ENCODE assay signal across 8 cellular contexts in genomic region chr17:38868095-38868967, GRCh38. TPM values are rescaled to one million over a fixed set of nuclear protein-coding genes. Genes with fewer than 3 reads are reported as not detected.
DNase-seq lines count a peak whose midpoint lies in the region; ATAC-seq and TF ChIP-seq lines count a peak whose summit lies in the region.

No MANE protein-coding gene starts in this region.

- peak overlapping the region; percentile 99 for H3K9ac ChIP-seq in mesenchymal stem cell (ENCODE audit: low read length)

- H2AFZ ChIP-seq in OCI-LY7 (ENCODE audit: low read length) (peak overlapping the region; percentile 40), mesenchymal stem cell (ENCODE audit: low read depth, low read length) (no peak overlapping the region)

- H3K36me3 Mint-ChIP-seq in activated T-cell treated with anti-CD3 and anti-CD28 coated beads, Interleukin-2, amount 50 U/mL, for 72 hours (ENCODE audit: insufficient read depth in 2 of 2), result peaks cover 5 to 10% of the 10 kb centered on the region in 2 donors
- peaks cover 3% of the 10 kb centered on the region for H3K36me3 Mint-ChIP-seq in type B pancreatic cell

- H3K27ac ChIP-seq in OCI-LY7 (ENCODE audit: low read depth, low read length, poor library complexity, severe bottlenecking) (peak overlapping the region; percentile 91), mesenchymal stem cell (ENCODE audit: low read length, poor library complexity, severe bottlenecking) (peak overlapping the region; percentile 96)

- no peaks in the 10 kb centered on the region for H3K79me1 ChIP-seq in mesenchymal stem cell (replicated peaks; ENCODE audit: low read length, poor library complexity, severe bottlenecking)

- H3K27me3 ChIP-seq in mesenchymal stem cell (ENCODE audit: control insufficient read depth in 1 of 2, insufficient read depth in 1 of 2, low read length in 2 of 2), result no peaks in the 10 kb centered on the region

- H3K4ac ChIP-seq in mesenchymal stem cell (ENCODE audit: low read depth in 1 of 2, low read length in 2 of 2), result peak overlapping the region in 1 of 2 experiments; percentile 66

- DNase-seq in activated T-cell treated with anti-CD3 and anti-CD28 coated beads, Interleukin-2, amount 50 U/mL, for 72 hours, result peak in 1 of 2 donors; percentile 27
- no peak for DNase-seq in activated T-cell treated with anti-CD3 and anti-CD28 coated beads, Interleukin-2, amount 50 U/mL, for 48 hours
- peak; percentile 83 for DNase-seq in OCI-LY7 (ENCODE audit: low spot score)
- DNase-seq in dermis blood vessel endothelial cell, result peak; percentile 36
- peak; percentile 75 for DNase-seq in mesenchymal stem cell
- DNase-seq in type B pancreatic cell (ENCODE audit: extremely low spot score, unreplicated experiment), result no peak
- DNase-seq in MV-4-11 (lab: John Stamatoyannopoulos, UW), result no peak
- no peak for DNase-seq in LoVo (ENCODE audit: low spot score)

- H3K9me3 Mint-ChIP-seq in activated T-cell treated with anti-CD3 and anti-CD28 coated beads, Interleukin-2, amount 50 U/mL, for 72 hours, result no peaks in the 10 kb centered on the region
- H3K9me3 Mint-ChIP-seq in type B pancreatic cell, result no peaks in the 10 kb centered on the region

- no peak for TF ChIP-seq CTCF in OCI-LY7 (conservative IDR thresholded peaks at IDR 0.05; ENCODE audit: low read length)
- TF ChIP-seq CTCF in type B pancreatic cell (conservative IDR thresholded peaks at IDR 0.05), result no peak

- H3K79me2 ChIP-seq in OCI-LY7 (ENCODE audit: insufficient read depth, low read depth, low read length), result peaks cover 32% of the 10 kb centered on the region

- intact Hi-C loops in OCI-LY7 (cut with micrococcal nuclease; ENCODE audit: unreplicated experiment), result loop anchor here (1.0 to 5.0 kb wide), 5 partner anchors 15 to 286 kb away; partner anchors contain the start of genes FBXO47, PSMB3 and RPL23

- no peak overlapping the region for H3K14ac ChIP-seq in mesenchymal stem cell (ENCODE audit: low read length in 2 of 2)

- peak overlapping the region; percentile 64 for H4K8ac ChIP-seq in mesenchymal stem cell (ENCODE audit: low read length)

- H2BK120ac ChIP-seq in mesenchymal stem cell (ENCODE audit: low read depth, low read length), result peak overlapping the region; percentile 91

- WGBS in mesenchymal stem cell, result under 1% methylated on average over 23 of the region's 25 CpGs

- H3K9me2 ChIP-seq in OCI-LY7 (ENCODE audit: insufficient read depth, low read length), result no peaks in the 10 kb centered on the region

- CTCF ChIA-PET in OCI-LY7 (lab: Charles Lee; ENCODE audit: unreplicated experiment), result interaction anchor here (1.0 to 1.4 kb wide), 2 partner anchors 14 to 32 kb away, joined by 3 to 4 read pairs; no protein-coding TSS in a partner anchor

- H2AK5ac ChIP-seq in mesenchymal stem cell (ENCODE audit: low read length, severe bottlenecking), result no peak overlapping the region

- TSS peak; percentile 90 for BruUV-seq in OCI-LY7 (replicated peaks; lab: Mats Ljungman, UMichigan)

- POLR2A ChIA-PET in OCI-LY7 (lab: Charles Lee), result interaction anchor here (0.7 to 5.5 kb wide), 6 partner anchors 9 to 374 kb away, joined by 3 to 56 read pairs (median 4); partner anchors contain the start of gene RPL23

- H4K20me1 ChIP-seq in OCI-LY7 (ENCODE audit: insufficient read depth, low read length), result peaks cover 16% of the 10 kb centered on the region; the same call in 1 of the 2 replicates

- H2BK15ac ChIP-seq in mesenchymal stem cell (ENCODE audit: low read depth, poor library complexity, severe bottlenecking), result no peak overlapping the region

- H3K36me3 ChIP-seq in OCI-LY7 (ENCODE audit: insufficient read depth, low read length), result peaks cover 23% of the 10 kb centered on the region; the same call in 1 of the 2 replicates
- peaks cover 8 to 14% of the 10 kb centered on the region in 2 experiments for H3K36me3 ChIP-seq in mesenchymal stem cell (ENCODE audit: control insufficient read depth in 1 of 2, insufficient read depth in 2 of 2, low read depth in 1 of 2, low read length in 2 of 2)

- H2BK12ac ChIP-seq in mesenchymal stem cell (ENCODE audit: low read length in 2 of 2), result peak overlapping the region; percentile 17 to 69

- ATAC-seq in activated T-cell treated with anti-CD3 and anti-CD28 coated beads, Interleukin-2, amount 50 U/mL, for 72 hours (replicated peaks in 1 of 2), result no peak

- peak overlapping the region; percentile 98 for H3K4me3 ChIP-seq in OCI-LY7 (ENCODE audit: low read depth, low read length, poor library complexity, severe bottlenecking)
- peak overlapping the region; percentile 49 to 97 for H3K4me3 ChIP-seq in mesenchymal stem cell (ENCODE audit: insufficient read depth in 1 of 2, low read depth in 1 of 2, low read length in 2 of 2)

- no peak overlapping the region for H2BK5ac ChIP-seq in mesenchymal stem cell (ENCODE audit: low read depth, low read length, poor library complexity, severe bottlenecking)

- H3K27me3 Mint-ChIP-seq in activated T-cell treated with anti-CD3 and anti-CD28 coated beads, Interleukin-2, amount 50 U/mL, for 72 hours (ENCODE audit: low read depth), result no peaks in the 10 kb centered on the region
- H3K27me3 Mint-ChIP-seq in type B pancreatic cell, result peaks cover 13% of the 10 kb centered on the region

- H3K18ac ChIP-seq in mesenchymal stem cell (ENCODE audit: low read depth in 1 of 2, low read length in 2 of 2), result peak overlapping the region; percentile 46 to 75

- H3K9me3 ChIP-seq in OCI-LY7 (ENCODE audit: low read length) (no peaks in the 10 kb centered on the region), mesenchymal stem cell (ENCODE audit: control insufficient read depth, low read length) (no peaks in the 10 kb centered on the region)

- H3K4me2 ChIP-seq in OCI-LY7 (ENCODE audit: low read length) (peak overlapping the region; percentile 95), mesenchymal stem cell (ENCODE audit: low read length, poor library complexity, severe bottlenecking) (peak overlapping the region; percentile 56)

- peak overlapping the region; percentile 94 to 97 for H3K4me3 Mint-ChIP-seq in activated T-cell treated with anti-CD3 and anti-CD28 coated beads, Interleukin-2, amount 50 U/mL, for 72 hours
- H3K4me3 Mint-ChIP-seq in type B pancreatic cell, result peak overlapping the region; percentile 99

- peak overlapping the region; percentile 100 for H3K27ac Mint-ChIP-seq in activated T-cell treated with anti-CD3 and anti-CD28 coated beads, Interleukin-2, amount 50 U/mL, for 72 hours
- H3K27ac Mint-ChIP-seq in type B pancreatic cell, result peak overlapping the region; percentile 99

- H3K23ac ChIP-seq in mesenchymal stem cell (ENCODE audit: low read length in 2 of 2), result peak overlapping the region in 1 of 2 experiments; percentile 45

- peaks cover 56% of the 10 kb centered on the region for H3K4me1 ChIP-seq in OCI-LY7 (ENCODE audit: insufficient read depth, low read length, poor library complexity, severe bottlenecking)
- peaks cover 26% of the 10 kb centered on the region for H3K4me1 ChIP-seq in mesenchymal stem cell (ENCODE audit: control insufficient read depth, insufficient read depth, low read depth, low read length)

- peaks cover 48% of the 10 kb centered on the region for H3K4me1 Mint-ChIP-seq in activated T-cell treated with anti-CD3 and anti-CD28 coated beads, Interleukin-2, amount 50 U/mL, for 72 hours (ENCODE audit: low read depth)
- H3K4me1 Mint-ChIP-seq in type B pancreatic cell (ENCODE audit: unreplicated experiment), result peaks cover 30% of the 10 kb centered on the region

- H4K91ac ChIP-seq in mesenchymal stem cell (ENCODE audit: low read length), result peak overlapping the region; percentile 66

RNA-seq across cellular contexts. Expression of gene LASP1, which starts 1.5 kb away (rescaled TPM):
- total RNA-seq in activated T-cell treated with anti-CD3 and anti-CD28 coated beads, Interleukin-2, amount 50 U/mL, for 72 hours, result 100 to 1,000 TPM; 160 to 172 TPM
- 44.3 and 48.6 TPM in 2 replicates for total RNA-seq in OCI-LY7 (2014; rRNA removed; shearing (Covaris generic))
- 101 and 110 TPM in 2 replicates for total RNA-seq in OCI-LY7 (2022)
- 104 and 199 TPM in 2 replicates for total RNA-seq in dermis blood vessel endothelial cell
- 223 TPM for polyA plus RNA-seq in mesenchymal stem cell (2013, experiment 1 of 2)
- polyA plus RNA-seq in mesenchymal stem cell (2013, experiment 2 of 2), result 220 TPM
- 159 and 210 TPM in 2 replicates for total RNA-seq in type B pancreatic cell (ENCODE audit: low replicate concordance)

RNA-seq across cellular contexts. Expression of gene RPL23, which starts 14.8 kb away (rescaled TPM):
- 1,000 to 10,000 TPM; 1,230 to 1,505 TPM for total RNA-seq in activated T-cell treated with anti-CD3 and anti-CD28 coated beads, Interleukin-2, amount 50 U/mL, for 72 hours
- total RNA-seq in OCI-LY7 (2014; rRNA removed; shearing (Covaris generic)), result 1,289 and 1,881 TPM in 2 replicates
- total RNA-seq in OCI-LY7 (2022) (1,611 and 1,766 TPM in 2 replicates), dermis blood vessel endothelial cell (921 and 1,590 TPM in 2 replicates), type B pancreatic cell (ENCODE audit: low replicate concordance) (1,908 and 1,925 TPM in 2 replicates)
- 3,739 TPM for polyA plus RNA-seq in mesenchymal stem cell (2013, experiment 1 of 2)
- polyA plus RNA-seq in mesenchymal stem cell (2013, experiment 2 of 2), result 3,716 TPM

RNA-seq across cellular contexts. Expression of gene CWC25, which starts 43.2 kb away (rescaled TPM):
- 10 to 100 TPM; 29.7 to 33.5 TPM for total RNA-seq in activated T-cell treated with anti-CD3 and anti-CD28 coated beads, Interleukin-2, amount 50 U/mL, for 72 hours
- total RNA-seq in OCI-LY7 (2014; rRNA removed; shearing (Covaris generic)), result 22.2 and 25.4 TPM in 2 replicates
- total RNA-seq in OCI-LY7 (2022) (26.8 and 30.8 TPM in 2 replicates), dermis blood vessel endothelial cell (11.7 and 13.1 TPM in 2 replicates), type B pancreatic cell (ENCODE audit: low replicate concordance) (17.7 and 19.7 TPM in 2 replicates)
- 15.0 TPM for polyA plus RNA-seq in mesenchymal stem cell (2013, experiment 1 of 2)
- polyA plus RNA-seq in mesenchymal stem cell (2013, experiment 2 of 2), result 14.0 TPM

Comparison
In these comparisons a context has a peak if more than half of its experiments do, and no peak if none do; other contexts are left out.
1. DNase-seq: peak in OCI-LY7 (single experiment), dermis blood vessel endothelial cell (single experiment) and mesenchymal stem cell (single experiment); none in activated T-cell treated with anti-CD3 and anti-CD28 coated beads, Interleukin-2, amount 50 U/mL, for 48 hours (0 of 2), type B pancreatic cell (single experiment), MV-4-11 (single experiment) and LoVo (single experiment).